ENCODE assay signal across 11 cellular contexts in genomic region chr13:42011601-42012401, GRCh38. TPM values are rescaled to one million over a fixed set of nuclear protein-coding genes. Genes with fewer than 3 reads are reported as not detected.
DNase-seq lines count a peak whose midpoint lies in the region; ATAC-seq and TF ChIP-seq lines count a peak whose summit lies in the region.
"Had no signal": no experiment of that assay in that cellular context is flagged by ENCODE, and none has a peak within 500 bp of the region (broad histone marks: within the 10 kb centered on the region; RNA-seq: fewer than 3 reads in every experiment).

No MANE protein-coding gene starts in this region.

- no peak overlapping the region for H3K27ac ChIP-seq in heart left ventricle
- no peak overlapping the region for H3K27ac ChIP-seq in mesendoderm (ENCODE audit: low read depth, low read length)
- H3K27ac ChIP-seq in upper lobe of left lung, result no peak overlapping the region
- H3K27ac ChIP-seq: SK-N-MC had no signal

- no peak overlapping the region for H2BK15ac ChIP-seq in mesendoderm (replicated peaks; ENCODE audit: low read depth)

- H4K5ac ChIP-seq in mesendoderm (ENCODE audit: low read length), result no peak overlapping the region

- 29 to 39% (median 31%) methylated on average over 15 to 16 of the region's 16 CpGs for WGBS in heart left ventricle, 4 donors
- no CpG with 5 or more reads among the region's 16 CpGs for WGBS in mesendoderm (ENCODE audit: extremely low coverage, insufficient coverage, low lambda C conversion rate)
- WGBS in upper lobe of left lung, 2 donors, result 45% methylated on average over 16 of the region's 16 CpGs

- H3K4me2 ChIP-seq in mesendoderm (ENCODE audit: low read length), result no peak overlapping the region

- no peak for TF ChIP-seq EP300 in upper lobe of left lung (IDR thresholded peaks at IDR 0.05)

- intact Hi-C loops in heart left ventricle (cut with DNase I) (no loop called here), cardiac septum (cut with DNase I) (no loop called here)

- no peak overlapping the region for H3K4ac ChIP-seq in mesendoderm (ENCODE audit: low read depth, low read length)

- H3K27me3 ChIP-seq in heart left ventricle (no peaks in the 10 kb centered on the region), mesendoderm (ENCODE audit: insufficient read depth, low read length, poor library complexity) (no peaks in the 10 kb centered on the region), upper lobe of left lung (no peaks in the 10 kb centered on the region)

- no peak overlapping the region for H2BK120ac ChIP-seq in mesendoderm (ENCODE audit: low read depth, low read length)

- peak overlapping the region in 10 of 12 donors; percentile 7 to 47 (median 36) for H3K4me3 ChIP-seq in heart left ventricle
- H3K4me3 ChIP-seq in mesendoderm (ENCODE audit: low read length), result no peak overlapping the region
- peak overlapping the region in 3 of 4 donors; percentile 10 to 22 (median 14) for H3K4me3 ChIP-seq in upper lobe of left lung
- H3K4me3 ChIP-seq: SK-N-MC had no signal

- no peaks in the 10 kb centered on the region for H3K36me3 Mint-ChIP-seq in endothelial cell (ENCODE audit: low read depth, unreplicated experiment)

- TF ChIP-seq POLR2A in heart left ventricle (IDR thresholded peaks at IDR 0.05), result no peak
- no peak for TF ChIP-seq POLR2A in upper lobe of left lung (IDR thresholded peaks at IDR 0.05)

- no peak overlapping the region for H3K23ac ChIP-seq in mesendoderm (ENCODE audit: low read length)

- no peaks in the 10 kb centered on the region for H3K36me3 ChIP-seq in heart left ventricle
- H3K36me3 ChIP-seq in mesendoderm (ENCODE audit: control insufficient read depth, insufficient read depth, low read length), result no peaks in the 10 kb centered on the region
- H3K36me3 ChIP-seq in upper lobe of left lung, result no peaks in the 10 kb centered on the region

- H2BK5ac ChIP-seq in mesendoderm (ENCODE audit: low read length), result no peak overlapping the region

- no peak overlapping the region for H3K56ac ChIP-seq in mesendoderm (ENCODE audit: low read length)

- H3K27ac Mint-ChIP-seq in endothelial cell (ENCODE audit: unreplicated experiment), result peak overlapping the region; percentile 96
- H3K27ac Mint-ChIP-seq: activated B cell treated with CpG ODN at 0.5 μM for 24 hours had no signal

- TF ChIP-seq CTCF in heart left ventricle (IDR thresholded peaks at IDR 0.05) (no peak), endothelial cell (IDR thresholded peaks at IDR 0.05; ENCODE audit: unreplicated experiment) (no peak), upper lobe of left lung (IDR thresholded peaks at IDR 0.05) (no peak)

- H3K4me1 Mint-ChIP-seq in endothelial cell (ENCODE audit: unreplicated experiment), result peaks cover 32% of the 10 kb centered on the region
- H3K4me1 Mint-ChIP-seq: activated B cell treated with CpG ODN at 0.5 μM for 24 hours had no signal

- H3K9ac ChIP-seq in mesendoderm (ENCODE audit: low read length), result no peak overlapping the region

- DNase-seq in heart left ventricle, result peak in 1 of 5 donors; percentile 27
- no peak for DNase-seq in cardiac septum (ENCODE audit: low spot score)
- DNase-seq in endothelial cell (ENCODE audit: low spot score), result peak; percentile 33
- peak; percentile 33 for DNase-seq in mesendoderm
- DNase-seq in upper lobe of left lung, result peak in 1 of 2 donors; percentile 22
- DNase-seq in NOMO-1 treated with dmso at 0.1 percent for 144 hours (lab: John Stamatoyannopoulos, UW; ENCODE audit: unreplicated experiment), result no peak
- DNase-seq in NCI-H187 treated with DMSO at 0.1 percent for 48 hours (lab: John Stamatoyannopoulos, UW), result no peak
- DNase-seq: activated B cell treated with CpG ODN at 0.5 μM for 24 hours, DND-41 had no signal

- H3K27me3 Mint-ChIP-seq in endothelial cell (ENCODE audit: unreplicated experiment), result peaks cover 2% of the 10 kb centered on the region

- no peak overlapping the region for H2AK5ac ChIP-seq in mesendoderm (ENCODE audit: low read length)

- H3K4me3 Mint-ChIP-seq in endothelial cell (ENCODE audit: unreplicated experiment), result peak overlapping the region; percentile 65
- H3K4me3 Mint-ChIP-seq: activated B cell treated with CpG ODN at 0.5 μM for 24 hours had no signal

- H3K79me2 ChIP-seq in mesendoderm (ENCODE audit: control insufficient read depth, insufficient read depth, low read length), result no peaks in the 10 kb centered on the region

- ATAC-seq in heart left ventricle (no peak), upper lobe of left lung (ENCODE audit: low FRiP score in 2 of 2) (peak in 1 of 2 donors; percentile 34), HG02642 (IDR thresholded peaks at IDR 0.05; ENCODE audit: poor library complexity, unreplicated experiment) (no peak)

- H3K79me1 ChIP-seq in mesendoderm (ENCODE audit: low read length), result no peaks in the 10 kb centered on the region

- H4K8ac ChIP-seq in mesendoderm (ENCODE audit: low read depth, low read length), result no peak overlapping the region

- no peaks in the 10 kb centered on the region for H3K9me3 Mint-ChIP-seq in endothelial cell (ENCODE audit: unreplicated experiment)
- H3K9me3 Mint-ChIP-seq: activated B cell treated with CpG ODN at 0.5 μM for 24 hours had no signal

- H3K9me3 ChIP-seq in heart left ventricle (no peaks in the 10 kb centered on the region), upper lobe of left lung (no peaks in the 10 kb centered on the region)

- no peak overlapping the region for H3K18ac ChIP-seq in mesendoderm (ENCODE audit: low read length)

- H3K4me1 ChIP-seq in heart left ventricle (peaks cover 0 to 13% (median 6%) of the 10 kb centered on the region in 12 donors), mesendoderm (ENCODE audit: control insufficient read depth, low read depth, low read length) (no peaks in the 10 kb centered on the region), upper lobe of left lung (peaks cover 0 to 5% (median 2%) of the 10 kb centered on the region in 4 donors)

RNA-seq across cellular contexts. Expression of gene DGKH, which starts 36.6 kb away (rescaled TPM):
- total RNA-seq in heart left ventricle (10 to 100 TPM in 2 of 9 donors, 1 to 10 TPM in 7; 4.5 to 13.1 (median 8.7) TPM), cardiac septum (13.5 TPM), endothelial cell (ENCODE audit: unreplicated experiment) (45.1 TPM), upper lobe of left lung (10 to 100 TPM in 5 of 6 donors, 1 to 10 TPM in 1; 9.6 to 33.2 (median 17.4) TPM)
- polyA plus RNA-seq in heart left ventricle, result 1 to 10 TPM; 1.8 to 2.3 TPM
- polyA plus RNA-seq in mesendoderm (2013, experiment 1 of 2), result 2.3 TPM
- polyA plus RNA-seq in mesendoderm (2013, experiment 2 of 2), result 2.2 TPM

RNA-seq across cellular contexts. Expression of gene VWA8, which starts 50.9 kb away (rescaled TPM):
- total RNA-seq in heart left ventricle (10 to 100 TPM; 33.4 to 64.1 (median 50.9) TPM), cardiac septum (49.7 TPM), endothelial cell (ENCODE audit: unreplicated experiment) (8.2 TPM), upper lobe of left lung (10 to 100 TPM; 15.0 to 39.8 (median 16.9) TPM)
- polyA plus RNA-seq in heart left ventricle, result 10 to 100 TPM; 12.1 to 16.7 TPM
- 8.9 TPM for polyA plus RNA-seq in mesendoderm (2013, experiment 1 of 2)
- 8.7 TPM for polyA plus RNA-seq in mesendoderm (2013, experiment 2 of 2)

Comparison
In these comparisons a context has a peak if more than half of its experiments do, and no peak if none do; other contexts are left out.
1. DNase-seq: peak in endothelial cell (single experiment) and mesendoderm (single experiment); none in cardiac septum (single experiment), NOMO-1 treated with dmso at 0.1 percent for 144 hours (single experiment) and NCI-H187 treated with DMSO at 0.1 percent for 48 hours (single experiment).